ENCODE assay signal across 1 cellular context in the genomic region with DNA sequence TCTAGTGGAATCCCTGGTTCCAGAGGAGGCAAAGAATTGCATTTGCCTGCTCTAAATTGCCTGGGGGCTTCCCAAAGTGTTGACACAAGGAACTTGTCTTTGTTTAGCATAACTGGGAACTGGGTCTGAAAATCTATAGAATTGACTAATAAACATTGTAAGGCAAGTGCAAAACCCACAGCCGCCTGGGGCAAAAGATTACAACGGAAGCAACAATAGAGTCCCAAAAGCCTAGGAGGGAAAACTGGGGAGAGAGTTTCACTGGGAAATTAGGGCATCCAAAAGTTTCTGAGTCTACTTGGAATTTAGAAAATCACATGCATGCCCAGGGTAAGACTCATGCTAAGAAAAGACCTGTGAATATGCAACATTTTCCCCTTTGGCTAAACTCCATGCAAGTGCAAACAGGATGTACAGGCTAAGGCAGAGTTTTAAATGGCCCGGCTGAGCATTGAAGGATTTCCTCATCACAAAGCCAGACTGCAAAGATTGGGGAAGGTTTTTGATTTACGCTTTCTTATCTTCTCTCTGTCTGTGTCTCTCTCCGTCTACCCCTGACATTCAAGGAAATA.
TF ChIP-seq lines count a peak whose summit lies in the region.

No MANE protein-coding gene starts in this region.

TF ChIP-seq in WTC11, 78 proteins besides CTCF, POLR2A, EP300 and RAD21 (continued from another document):
- TF ChIP-seq, protein P1, sequence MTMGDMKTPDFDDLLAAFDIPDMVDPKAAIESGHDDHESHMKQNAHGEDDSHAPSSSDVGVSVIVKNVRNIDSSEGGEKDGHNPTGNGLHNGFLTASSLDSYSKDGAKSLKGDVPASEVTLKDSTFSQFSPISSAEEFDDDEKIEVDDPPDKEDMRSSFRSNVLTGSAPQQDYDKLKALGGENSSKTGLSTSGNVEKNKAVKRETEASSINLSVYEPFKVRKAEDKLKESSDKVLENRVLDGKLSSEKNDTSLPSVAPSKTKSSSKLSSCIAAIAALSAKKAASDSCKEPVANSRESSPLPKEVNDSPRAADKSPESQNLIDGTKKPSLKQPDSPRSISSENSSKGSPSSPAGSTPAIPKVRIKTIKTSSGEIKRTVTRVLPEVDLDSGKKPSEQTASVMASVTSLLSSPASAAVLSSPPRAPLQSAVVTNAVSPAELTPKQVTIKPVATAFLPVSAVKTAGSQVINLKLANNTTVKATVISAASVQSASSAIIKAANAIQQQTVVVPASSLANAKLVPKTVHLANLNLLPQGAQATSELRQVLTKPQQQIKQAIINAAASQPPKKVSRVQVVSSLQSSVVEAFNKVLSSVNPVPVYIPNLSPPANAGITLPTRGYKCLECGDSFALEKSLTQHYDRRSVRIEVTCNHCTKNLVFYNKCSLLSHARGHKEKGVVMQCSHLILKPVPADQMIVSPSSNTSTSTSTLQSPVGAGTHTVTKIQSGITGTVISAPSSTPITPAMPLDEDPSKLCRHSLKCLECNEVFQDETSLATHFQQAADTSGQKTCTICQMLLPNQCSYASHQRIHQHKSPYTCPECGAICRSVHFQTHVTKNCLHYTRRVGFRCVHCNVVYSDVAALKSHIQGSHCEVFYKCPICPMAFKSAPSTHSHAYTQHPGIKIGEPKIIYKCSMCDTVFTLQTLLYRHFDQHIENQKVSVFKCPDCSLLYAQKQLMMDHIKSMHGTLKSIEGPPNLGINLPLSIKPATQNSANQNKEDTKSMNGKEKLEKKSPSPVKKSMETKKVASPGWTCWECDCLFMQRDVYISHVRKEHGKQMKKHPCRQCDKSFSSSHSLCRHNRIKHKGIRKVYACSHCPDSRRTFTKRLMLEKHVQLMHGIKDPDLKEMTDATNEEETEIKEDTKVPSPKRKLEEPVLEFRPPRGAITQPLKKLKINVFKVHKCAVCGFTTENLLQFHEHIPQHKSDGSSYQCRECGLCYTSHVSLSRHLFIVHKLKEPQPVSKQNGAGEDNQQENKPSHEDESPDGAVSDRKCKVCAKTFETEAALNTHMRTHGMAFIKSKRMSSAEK (CRISPR knock-in tag; IDR thresholded peaks at IDR 0.05; ENCODE audit: borderline replicate concordance) = no peak
- TF ChIP-seq ZNF416 (CRISPR knock-in tag; IDR thresholded peaks at IDR 0.05) (no peak), CREM (CRISPR knock-in tag; IDR thresholded peaks at IDR 0.05) (no peak), CREB1 (CRISPR knock-in tag; IDR thresholded peaks at IDR 0.05) (no peak), JUN (CRISPR knock-in tag; IDR thresholded peaks at IDR 0.05) (no peak), JAZF1 (CRISPR knock-in tag; IDR thresholded peaks at IDR 0.05) (no peak)
- TF ChIP-seq, protein P2, sequence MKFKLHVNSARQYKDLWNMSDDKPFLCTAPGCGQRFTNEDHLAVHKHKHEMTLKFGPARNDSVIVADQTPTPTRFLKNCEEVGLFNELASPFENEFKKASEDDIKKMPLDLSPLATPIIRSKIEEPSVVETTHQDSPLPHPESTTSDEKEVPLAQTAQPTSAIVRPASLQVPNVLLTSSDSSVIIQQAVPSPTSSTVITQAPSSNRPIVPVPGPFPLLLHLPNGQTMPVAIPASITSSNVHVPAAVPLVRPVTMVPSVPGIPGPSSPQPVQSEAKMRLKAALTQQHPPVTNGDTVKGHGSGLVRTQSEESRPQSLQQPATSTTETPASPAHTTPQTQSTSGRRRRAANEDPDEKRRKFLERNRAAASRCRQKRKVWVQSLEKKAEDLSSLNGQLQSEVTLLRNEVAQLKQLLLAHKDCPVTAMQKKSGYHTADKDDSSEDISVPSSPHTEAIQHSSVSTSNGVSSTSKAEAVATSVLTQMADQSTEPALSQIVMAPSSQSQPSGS (CRISPR knock-in tag; IDR thresholded peaks at IDR 0.05; ENCODE audit: borderline replicate concordance, low read depth) = no peak
- TF ChIP-seq, protein P3, sequence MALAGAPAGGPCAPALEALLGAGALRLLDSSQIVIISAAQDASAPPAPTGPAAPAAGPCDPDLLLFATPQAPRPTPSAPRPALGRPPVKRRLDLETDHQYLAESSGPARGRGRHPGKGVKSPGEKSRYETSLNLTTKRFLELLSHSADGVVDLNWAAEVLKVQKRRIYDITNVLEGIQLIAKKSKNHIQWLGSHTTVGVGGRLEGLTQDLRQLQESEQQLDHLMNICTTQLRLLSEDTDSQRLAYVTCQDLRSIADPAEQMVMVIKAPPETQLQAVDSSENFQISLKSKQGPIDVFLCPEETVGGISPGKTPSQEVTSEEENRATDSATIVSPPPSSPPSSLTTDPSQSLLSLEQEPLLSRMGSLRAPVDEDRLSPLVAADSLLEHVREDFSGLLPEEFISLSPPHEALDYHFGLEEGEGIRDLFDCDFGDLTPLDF (CRISPR knock-in tag; IDR thresholded peaks at IDR 0.05) = no peak
